6 cellular contexts compared by ENCODE assay signal in the genomic region with DNA sequence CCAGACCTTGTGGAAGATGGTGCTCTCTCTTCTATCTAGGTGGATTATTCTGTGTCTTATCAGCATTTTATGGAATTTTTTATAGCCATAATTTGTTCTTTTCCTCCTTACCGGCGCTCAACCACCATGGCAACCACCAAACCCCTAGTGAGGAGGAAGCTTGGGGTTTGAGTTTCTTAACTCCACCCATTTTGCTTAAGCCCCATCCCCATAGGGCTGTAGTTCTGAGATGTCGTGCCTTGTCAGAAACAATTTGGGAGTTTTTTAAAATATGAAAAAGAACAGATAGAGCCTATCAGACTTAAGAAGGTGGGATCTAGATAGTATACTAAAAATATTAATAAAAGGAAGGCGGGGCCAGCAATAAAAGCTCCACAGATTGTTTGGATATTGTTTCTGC. TPM values are rescaled to one million over a fixed set of nuclear protein-coding genes. Genes with fewer than 3 reads are reported as not detected.
DNase-seq lines count a peak whose midpoint lies in the region; ATAC-seq and TF ChIP-seq lines count a peak whose summit lies in the region.

No MANE protein-coding gene starts in this region.

- H3F3A ChIP-seq in PC-3 (ENCODE audit: low read length, unreplicated experiment), result peaks cover 10% of the 10 kb centered on the region

- peaks cover 68% of the 10 kb centered on the region for H4K20me1 ChIP-seq in PC-3 (ENCODE audit: low read length)

- POLR2A ChIA-PET in PC-3 (lab: Charles Lee; ENCODE audit: unreplicated experiment), result interaction anchor here (0.6 to 0.9 kb wide), 3 partner anchors 14 to 1426 kb away, joined by 3 to 5 read pairs (median 3); partner anchors contain the start of gene NFKBIL1

- no peak overlapping the region for H2AFZ ChIP-seq in PC-3 (ENCODE audit: low read length)

- H3K4me3 ChIP-seq in GM06990 (replicated peaks; ENCODE audit: low read depth, low read length) (peak overlapping the region; percentile 98), PC-3 (ENCODE audit: low read length) (peak overlapping the region; percentile 98), esophagus (ENCODE audit: low read depth in 1 of 2, low read length in 2 of 2) (peak overlapping the region; percentile 96 to 97)

- H3K79me2 ChIP-seq in PC-3 (ENCODE audit: low read length), result peaks cover 88% of the 10 kb centered on the region

- CTCF ChIA-PET in PC-3 (lab: Charles Lee), result interaction anchor here (1.9 kb wide), 1 partner anchor 11 kb away, joined by 11 read pairs; no protein-coding TSS in a partner anchor

- TF ChIP-seq CTCF in GM06990 (IDR thresholded peaks at IDR 0.05; ENCODE audit: insufficient read depth, low read length, poor library complexity, severe bottlenecking) (no peak), PC-3 (conservative IDR thresholded peaks at IDR 0.05; ENCODE audit: low read depth, low read length) (no peak)

- H3K27ac ChIP-seq in PC-3 (ENCODE audit: low read length) (no peak overlapping the region), esophagus (ENCODE audit: low read depth in 2 of 2, low read length in 1 of 2) (no peak overlapping the region)

- intact Hi-C loops in PC-3 (cut with micrococcal nuclease), result loop anchor here (5.0 kb wide), 1 partner anchor 777 kb away; no protein-coding TSS in a partner anchor

- 0 to 1% methylated on average over 4 of the region's 4 CpGs for WGBS in esophagus, 2 donors

- DNase-seq in GM06990 (ENCODE audit: extremely low read depth, insufficient read length) (no peak), PC-3 (peak; percentile 28), anterior cingulate cortex (lab: John Stamatoyannopoulos, UW) (no peak), GOT3 (lab: John Stamatoyannopoulos, UW) (no peak)
- peak in 4 of 6 experiments; percentile 32 to 64 (median 47) for DNase-seq in stimulated activated naive CD4-positive, alpha-beta T cell (lab: John Stamatoyannopoulos, UW)

- H3K9me2 ChIP-seq in PC-3 (replicated peaks; ENCODE audit: low read length), result no peaks in the 10 kb centered on the region

- H3K36me3 ChIP-seq in GM06990 (ENCODE audit: control insufficient read depth, insufficient read depth, low read length), result peaks cover 54% of the 10 kb centered on the region
- peaks cover 68% of the 10 kb centered on the region for H3K36me3 ChIP-seq in PC-3 (ENCODE audit: low read depth, low read length)
- peaks cover 31 to 43% of the 10 kb centered on the region in 2 donors for H3K36me3 ChIP-seq in esophagus (ENCODE audit: control insufficient read depth in 2 of 2, insufficient read depth in 2 of 2, low read length in 1 of 2)

- peaks cover 38% of the 10 kb centered on the region for H3K4me1 ChIP-seq in PC-3 (ENCODE audit: insufficient read depth, low read length)
- peaks cover 0 to 7% of the 10 kb centered on the region in 2 donors for H3K4me1 ChIP-seq in esophagus (ENCODE audit: control insufficient read depth in 2 of 2, insufficient read depth in 2 of 2, low read length in 1 of 2)

- H3K9me3 ChIP-seq in PC-3 (ENCODE audit: low read length) (no peaks in the 10 kb centered on the region), esophagus (ENCODE audit: control insufficient read depth in 2 of 2, insufficient read depth in 1 of 2, low read depth in 1 of 2, low read length in 1 of 2) (no peaks in the 10 kb centered on the region)

- H3K27me3 ChIP-seq in GM06990 (replicated peaks; ENCODE audit: control insufficient read depth, insufficient read depth, low read length) (no peaks in the 10 kb centered on the region), PC-3 (ENCODE audit: low read length) (no peaks in the 10 kb centered on the region), esophagus (ENCODE audit: control insufficient read depth in 1 of 2, insufficient read depth in 2 of 2, low read length in 2 of 2) (no peaks in the 10 kb centered on the region)

- peak overlapping the region; percentile 82 for H3K9ac ChIP-seq in PC-3 (ENCODE audit: low read length)

- BruUV-seq in PC-3 (replicated peaks; lab: Mats Ljungman, UMichigan), result no TSS peak

- peak overlapping the region; percentile 94 for H3K4me2 ChIP-seq in PC-3 (ENCODE audit: low read length)

- ATAC-seq in PC-3, result no peak

RNA-seq across cellular contexts. Expression of gene BRD2, which starts 5.5 kb away (rescaled TPM):
- 171 and 192 TPM in 2 replicates for total RNA-seq in PC-3 (2014; rRNA removed)
- 10 to 100 TPM; 86.9 to 97.6 TPM for polyA plus RNA-seq in esophagus

RNA-seq across cellular contexts. Expression of gene HLA-DMA, which starts 21.0 kb away (rescaled TPM):
- 1.7 and 3.0 TPM in 2 replicates for total RNA-seq in PC-3 (2014; rRNA removed)
- polyA plus RNA-seq in esophagus, result 10 to 100 TPM; 11.3 to 14.4 TPM

RNA-seq across cellular contexts. Expression of gene HLA-DMB, which starts 33.1 kb away (rescaled TPM):
- not detected in 2 replicates for total RNA-seq in PC-3 (2014; rRNA removed)
- 1 to 10 TPM; 2.5 to 7.3 TPM for polyA plus RNA-seq in esophagus

RNA-seq across cellular contexts. Expression of gene HLA-DOA, which starts 35.5 kb away (rescaled TPM):
- total RNA-seq in PC-3 (2014; rRNA removed), result not detected in 2 replicates
- 1 to 10 TPM in 1 of 2 donors, under 1 TPM in 1; 0.49 to 1.5 TPM for polyA plus RNA-seq in esophagus

Comparison
In these comparisons a context has a peak if more than half of its experiments do, and no peak if none do; other contexts are left out.
1. DNase-seq: peak in PC-3 (single experiment) and stimulated activated naive CD4-positive, alpha-beta T cell (4 of 6); none in GM06990 (single experiment), anterior cingulate cortex (0 of 58) and GOT3 (single experiment).
2. Peak in every context shown above with its lines, with median percentiles within 50 percentile points of each other: H3K4me3 ChIP-seq.